18 cellular contexts compared by ENCODE assay signal in genomic region chr6:150322452-150322851, GRCh38. TPM values are rescaled to one million over a fixed set of nuclear protein-coding genes. Genes with fewer than 3 reads are reported as not detected.
DNase-seq lines count a peak whose midpoint lies in the region; ATAC-seq, FAIRE-seq and TF ChIP-seq lines count a peak whose summit lies in the region.
"Had no signal": no experiment of that assay in that cellular context is flagged by ENCODE, and none has a peak within 500 bp of the region (broad histone marks: within the 10 kb centered on the region; RNA-seq: fewer than 3 reads in every experiment).

No MANE protein-coding gene starts in this region.

- no peaks in the 10 kb centered on the region for H3K79me2 ChIP-seq in parathyroid adenoma

- peak; percentile 65 for DNase-seq in NCI-H2171 (lab: John Stamatoyannopoulos, UW)
- DNase-seq in left ventricle myocardium superior = no peak
- no peak for DNase-seq in GM13976 (ENCODE audit: low spot score)
- DNase-seq in NCI-H1105 (lab: John Stamatoyannopoulos, UW) = no peak
- no peak for DNase-seq in GM19239 (ENCODE audit: insufficient read length, low spot score)
- DNase-seq: AML-193; CD4-positive, alpha-beta memory T cell; H9; Kasumi-1; NCI-H1436; NCI-H2081; NCI-H345; NCI-H69; NK-92 treated with Interleukin-12 subunit alpha and Interleukin-12 subunit beta, amount 100 ng/mL, for 24 hours; RPMI8226 had no signal

- ATAC-seq in left ventricle myocardium superior = peak; percentile 8

- no peak overlapping the region for H3K4me3 ChIP-seq in BLaER1
- no peak overlapping the region for H3K4me3 ChIP-seq in parathyroid adenoma (ENCODE audit: low read depth, low read length)
- H3K4me3 ChIP-seq: SJSA1 had no signal

- peak overlapping the region; percentile 83 for H3K4me2 ChIP-seq in BLaER1
- H3K4me2 ChIP-seq in parathyroid adenoma (ENCODE audit: low read length) = no peak overlapping the region

- H4K20me1 ChIP-seq in BLaER1 = peaks cover 8% of the 10 kb centered on the region; the same call in 1 of the 2 replicates

- H3K9me3 ChIP-seq in BLaER1 (no peaks in the 10 kb centered on the region), parathyroid adenoma (ENCODE audit: control insufficient read depth, low read length) (no peaks in the 10 kb centered on the region)
- H3K9me3 ChIP-seq: SJSA1 had no signal

- TF ChIP-seq CTCF in parathyroid adenoma (IDR thresholded peaks at IDR 0.05) (no peak), GM13976 (IDR thresholded peaks at IDR 0.05; ENCODE audit: borderline replicate concordance, control extremely low read depth, extremely low read depth, insufficient read depth, missing control alignments) (no peak)

- H3K36me3 ChIP-seq in BLaER1 = no peaks in the 10 kb centered on the region
- H3K36me3 ChIP-seq in parathyroid adenoma (ENCODE audit: control insufficient read depth, insufficient read depth, low read length) = no peaks in the 10 kb centered on the region
- H3K36me3 ChIP-seq: SJSA1 had no signal

- peak overlapping the region; percentile 43 for H2AFZ ChIP-seq in parathyroid adenoma

- H3K9ac ChIP-seq in BLaER1 (no peak overlapping the region), parathyroid adenoma (no peak overlapping the region)

- intact Hi-C loops in left ventricle myocardium superior (cut with micrococcal nuclease) = no loop called here

- H3K27me3 ChIP-seq in BLaER1 (no peaks in the 10 kb centered on the region), parathyroid adenoma (ENCODE audit: control insufficient read depth, insufficient read depth, low read length) (no peaks in the 10 kb centered on the region)
- H3K27me3 ChIP-seq: SJSA1 had no signal

- in situ Hi-C loops in GM13976 (cut with MboI; ENCODE audit: low sequenced_read_pairs, unreplicated experiment) = no loop called here

- no peak for FAIRE-seq in GM19239 (lab: Jason Lieb, UNC)

- H3K27ac ChIP-seq in BLaER1 (no peak overlapping the region), parathyroid adenoma (no peak overlapping the region)
- H3K27ac ChIP-seq: SJSA1 had no signal

- H3K4me1 ChIP-seq in BLaER1 (peaks cover 59% of the 10 kb centered on the region), parathyroid adenoma (peaks cover 4% of the 10 kb centered on the region)
- H3K4me1 ChIP-seq: SJSA1 had no signal

RNA-seq across cellular contexts. Expression of gene IYD, which starts 46.4 kb away (rescaled TPM):
- not detected for total RNA-seq in left ventricle myocardium superior
- total RNA-seq: CD4-positive, alpha-beta memory T cell; H9; SJSA1 had no signal
